Comparison of ENCODE assay signal across 8 cellular contexts in genomic region chr10:44962870-44963738, GRCh38. TPM values are rescaled to one million over a fixed set of nuclear protein-coding genes. Genes with fewer than 3 reads are reported as not detected.
DNase-seq lines count a peak whose midpoint lies in the region; ATAC-seq and TF ChIP-seq lines count a peak whose summit lies in the region.

No MANE protein-coding gene starts in this region.

- H4K91ac ChIP-seq in mesenchymal stem cell (ENCODE audit: low read length): peak overlapping the region; percentile 41

- in situ Hi-C loops in ACHN (cut with HindIII; ENCODE audit: low pct_ligation_motif_present, low pct_unique_long_range_greater_than_20kb, low sequenced_read_pairs): no loop called here

- intact Hi-C loops in breast epithelium (cut with DNase I; ENCODE audit: low total_unique reads): no loop called here

- no peak overlapping the region for H2BK120ac ChIP-seq in mesenchymal stem cell (ENCODE audit: low read depth, low read length)

- H3K27me3 ChIP-seq in KMS-11 (ENCODE audit: insufficient read depth, low read depth): no peaks in the 10 kb centered on the region
- H3K27me3 ChIP-seq in breast epithelium: no peaks in the 10 kb centered on the region
- H3K27me3 ChIP-seq in mesenchymal stem cell (ENCODE audit: control insufficient read depth in 1 of 2, insufficient read depth in 1 of 2, low read length in 2 of 2): no peaks in the 10 kb centered on the region

- H3K9ac ChIP-seq in KMS-11 (peak overlapping the region; percentile 84), mesenchymal stem cell (ENCODE audit: low read length) (no peak overlapping the region)

- H3K4me3 ChIP-seq in KMS-11 (IDR thresholded peaks at IDR 0.05; ENCODE audit: insufficient read depth, low read depth, low read length) (no peak overlapping the region), breast epithelium (peak overlapping the region in 2 of 3 donors; percentile 19 to 68), mesenchymal stem cell (ENCODE audit: insufficient read depth in 1 of 2, low read depth in 1 of 2, low read length in 2 of 2) (no peak overlapping the region)

- peak overlapping the region; percentile 8 for H2AK5ac ChIP-seq in mesenchymal stem cell (ENCODE audit: low read length, severe bottlenecking)

- H3K79me2 ChIP-seq in KMS-11 (ENCODE audit: insufficient read depth, low read depth): peaks cover 92% of the 10 kb centered on the region

- WGBS in mesenchymal stem cell: 60% methylated on average over 16 of the region's 19 CpGs

- H3K18ac ChIP-seq in mesenchymal stem cell (ENCODE audit: low read depth in 1 of 2, low read length in 2 of 2): peak overlapping the region; percentile 3 to 76

- no peak for TF ChIP-seq POLR2A in breast epithelium (IDR thresholded peaks at IDR 0.05)

- no peaks in the 10 kb centered on the region for H3K9me3 ChIP-seq in breast epithelium
- no peaks in the 10 kb centered on the region for H3K9me3 ChIP-seq in mesenchymal stem cell (ENCODE audit: control insufficient read depth, low read length)

- no peak overlapping the region for H3K23ac ChIP-seq in mesenchymal stem cell (ENCODE audit: low read length in 2 of 2)

- peaks cover 50% of the 10 kb centered on the region for H3K4me1 ChIP-seq in KMS-11 (ENCODE audit: low read depth, poor library complexity, severe bottlenecking)
- peaks cover 7 to 17% of the 10 kb centered on the region in 2 donors for H3K4me1 ChIP-seq in breast epithelium
- peaks cover 53% of the 10 kb centered on the region for H3K4me1 ChIP-seq in mesenchymal stem cell (ENCODE audit: control insufficient read depth, insufficient read depth, low read depth, low read length)

- H3K27ac ChIP-seq in KMS-11: peak overlapping the region; percentile 89
- H3K27ac ChIP-seq in breast epithelium: peak overlapping the region; percentile 73 to 83
- H3K27ac ChIP-seq in mesenchymal stem cell (ENCODE audit: low read length, poor library complexity, severe bottlenecking): peak overlapping the region; percentile 52

- H3K14ac ChIP-seq in mesenchymal stem cell (ENCODE audit: low read length in 2 of 2): peak overlapping the region in 1 of 2 experiments; percentile 62

- DNase-seq in ACHN (peak; percentile 28), breast epithelium (ENCODE audit: low spot score in 2 of 2) (no peak), mesenchymal stem cell (peak; percentile 34), epidermal melanocyte (ENCODE audit: insufficient read length, low spot score) (no peak), HK-2 (ENCODE audit: unreplicated experiment) (no peak)

- peak overlapping the region in 1 of 2 experiments; percentile 65 for H3K4ac ChIP-seq in mesenchymal stem cell (ENCODE audit: low read depth in 1 of 2, low read length in 2 of 2)

- H2BK5ac ChIP-seq in mesenchymal stem cell (ENCODE audit: low read depth, low read length, poor library complexity, severe bottlenecking): peak overlapping the region; percentile 60

- TF ChIP-seq CTCF in KMS-11 (conservative IDR thresholded peaks at IDR 0.05; ENCODE audit: low read depth, low read length) (no peak), breast epithelium (IDR thresholded peaks at IDR 0.05) (peak in 1 of 3 donors; percentile 30)

- ATAC-seq in GM21447 (IDR thresholded peaks at IDR 0.05; ENCODE audit: unreplicated experiment) (no peak), HG03521 (IDR thresholded peaks at IDR 0.05; ENCODE audit: unreplicated experiment) (no peak)

- H3K36me3 ChIP-seq in KMS-11 (ENCODE audit: insufficient read depth) (peaks cover 5% of the 10 kb centered on the region; the same call in 1 of the 2 replicates), breast epithelium (no peaks in the 10 kb centered on the region), mesenchymal stem cell (ENCODE audit: control insufficient read depth in 1 of 2, insufficient read depth in 2 of 2, low read depth in 1 of 2, low read length in 2 of 2) (no peaks in the 10 kb centered on the region)

- no peaks in the 10 kb centered on the region for H4K20me1 ChIP-seq in KMS-11 (ENCODE audit: insufficient read depth)

- no peak overlapping the region for H2AFZ ChIP-seq in KMS-11 (ENCODE audit: low read depth)
- no peak overlapping the region for H2AFZ ChIP-seq in mesenchymal stem cell (ENCODE audit: low read depth, low read length)

- peaks cover 35% of the 10 kb centered on the region for H3K79me1 ChIP-seq in mesenchymal stem cell (replicated peaks; ENCODE audit: low read length, poor library complexity, severe bottlenecking)

- H3K4me2 ChIP-seq in KMS-11: peak overlapping the region; percentile 100
- H3K4me2 ChIP-seq in mesenchymal stem cell (ENCODE audit: low read length, poor library complexity, severe bottlenecking): no peak overlapping the region

- H2BK12ac ChIP-seq in mesenchymal stem cell (ENCODE audit: low read length in 2 of 2): peak overlapping the region in 1 of 2 experiments; percentile 96

- H4K8ac ChIP-seq in mesenchymal stem cell (ENCODE audit: low read length): peak overlapping the region; percentile 16

- H2BK15ac ChIP-seq in mesenchymal stem cell (ENCODE audit: low read depth, poor library complexity, severe bottlenecking): no peak overlapping the region

RNA-seq across cellular contexts. Expression of gene RASSF4, which starts 3.5 kb away (rescaled TPM):
- 100 to 1,000 TPM in 1 of 3 donors, 10 to 100 TPM in 2; 18.7 to 364 (median 41.1) TPM for total RNA-seq in breast epithelium
- 30.8 TPM for polyA plus RNA-seq in mesenchymal stem cell (2013, experiment 1 of 2)
- polyA plus RNA-seq in mesenchymal stem cell (2013, experiment 2 of 2): 30.3 TPM

RNA-seq across cellular contexts. Expression of gene DEPP1, which starts 15.5 kb away (rescaled TPM):
- 1,000 to 10,000 TPM in 1 of 3 donors, 100 to 1,000 TPM in 2; 139 to 2,057 (median 460) TPM for total RNA-seq in breast epithelium
- polyA plus RNA-seq in mesenchymal stem cell (2013, experiment 1 of 2): 10.5 TPM
- polyA plus RNA-seq in mesenchymal stem cell (2013, experiment 2 of 2): 10.5 TPM

RNA-seq across cellular contexts. Expression of gene ZNF22, which starts 37.6 kb away (rescaled TPM):
- 10 to 100 TPM; 32.0 to 54.1 (median 34.2) TPM for total RNA-seq in breast epithelium
- polyA plus RNA-seq in mesenchymal stem cell (2013, experiment 1 of 2): 13.5 TPM
- 14.1 TPM for polyA plus RNA-seq in mesenchymal stem cell (2013, experiment 2 of 2)

RNA-seq across cellular contexts. Expression of gene TMEM72, which starts 52.0 kb away (rescaled TPM):
- not detected for total RNA-seq in breast epithelium
- polyA plus RNA-seq in mesenchymal stem cell (2013, experiment 1 of 2): 0.23 TPM
- 0.11 TPM for polyA plus RNA-seq in mesenchymal stem cell (2013, experiment 2 of 2)

Comparison
In these comparisons a context has a peak if more than half of its experiments do, and no peak if none do; other contexts are left out.
1. DNase-seq: peak in ACHN (single experiment) and mesenchymal stem cell (single experiment); none in breast epithelium (0 of 2), epidermal melanocyte (single experiment) and HK-2 (single experiment).
2. H3K4me3 ChIP-seq: peak in breast epithelium (2 of 3); none in KMS-11 (single experiment) and mesenchymal stem cell (0 of 2).
3. Peak in every context shown above with its lines, with median percentiles within 50 percentile points of each other: H3K27ac ChIP-seq.